In genomic region chr5:159427180-159428012, GRCh38 we compare ENCODE assay signal across 8 cellular contexts.
A peak's percentile ranks its signal among the peaks of the same experiment; 100 is the strongest.
DNase-seq lines count a peak whose midpoint lies in the region; ATAC-seq and TF ChIP-seq lines count a peak whose summit lies in the region.

No MANE protein-coding gene starts in this region.

- H3K27ac ChIP-seq in heart right ventricle: peak overlapping the region in 1 of 10 donors; percentile 44

- H3K27ac Mint-ChIP-seq in activated CD8-positive, alpha-beta memory T cell treated with anti-CD3 and anti-CD28 coated beads, Interleukin-2, amount 10 ng/mL, durations not matched to agents 7 days and 5 days: peak overlapping the region; percentile 6
- H3K27ac Mint-ChIP-seq in stimulated activated memory B cell treated with anti-CD40 and anti-IgM and Interleukin-4, amounts not matched to agents 10 μg/mL and 1 μg/mL and 100 μg/mL, for 72 hours: peak overlapping the region; percentile 68

- intact Hi-C loops in heart right ventricle (cut with DNase I): no loop called here

- no peaks in the 10 kb centered on the region for H3K4me1 ChIP-seq in heart right ventricle

- no peaks in the 10 kb centered on the region for H3K27me3 ChIP-seq in heart right ventricle

- H3K9me3 Mint-ChIP-seq in activated CD8-positive, alpha-beta memory T cell treated with anti-CD3 and anti-CD28 coated beads, Interleukin-2, amount 10 ng/mL, durations not matched to agents 7 days and 5 days (ENCODE audit: low read depth): no peaks in the 10 kb centered on the region
- H3K9me3 Mint-ChIP-seq in stimulated activated memory B cell treated with anti-CD40 and anti-IgM and Interleukin-4, amounts not matched to agents 10 μg/mL and 1 μg/mL and 100 μg/mL, for 72 hours: no peaks in the 10 kb centered on the region

- no peak overlapping the region for H3K4me3 ChIP-seq in heart right ventricle

- no peak for DNase-seq in activated CD8-positive, alpha-beta memory T cell treated with anti-CD3 and anti-CD28 coated beads, Interleukin-2, amount 10 ng/mL, durations not matched to agents 7 days and 5 days
- no peak for DNase-seq in activated CD8-positive, alpha-beta memory T cell treated with anti-CD3 and anti-CD28 coated beads, Interleukin-2, amount 50 U/mL, for 4 hours
- DNase-seq in heart right ventricle (no peak), ureter (ENCODE audit: low spot score) (no peak), GDM1 (lab: John Stamatoyannopoulos, UW) (no peak)

- no peaks in the 10 kb centered on the region for H3K36me3 ChIP-seq in heart right ventricle

- no peak overlapping the region for H3K4me3 Mint-ChIP-seq in activated CD8-positive, alpha-beta memory T cell treated with anti-CD3 and anti-CD28 coated beads, Interleukin-2, amount 10 ng/mL, durations not matched to agents 7 days and 5 days
- H3K4me3 Mint-ChIP-seq in stimulated activated memory B cell treated with anti-CD40 and anti-IgM and Interleukin-4, amounts not matched to agents 10 μg/mL and 1 μg/mL and 100 μg/mL, for 72 hours: peak overlapping the region; percentile 17

- peaks cover 32% of the 10 kb centered on the region for H3K4me1 Mint-ChIP-seq in activated CD8-positive, alpha-beta memory T cell treated with anti-CD3 and anti-CD28 coated beads, Interleukin-2, amount 10 ng/mL, durations not matched to agents 7 days and 5 days
- H3K4me1 Mint-ChIP-seq in stimulated activated memory B cell treated with anti-CD40 and anti-IgM and Interleukin-4, amounts not matched to agents 10 μg/mL and 1 μg/mL and 100 μg/mL, for 72 hours: peaks cover 55% of the 10 kb centered on the region

- no peaks in the 10 kb centered on the region for H3K36me3 Mint-ChIP-seq in activated CD8-positive, alpha-beta memory T cell treated with anti-CD3 and anti-CD28 coated beads, Interleukin-2, amount 10 ng/mL, durations not matched to agents 7 days and 5 days
- H3K36me3 Mint-ChIP-seq in stimulated activated memory B cell treated with anti-CD40 and anti-IgM and Interleukin-4, amounts not matched to agents 10 μg/mL and 1 μg/mL and 100 μg/mL, for 72 hours: no peaks in the 10 kb centered on the region

- WGBS in heart right ventricle, 2 donors: 74 to 77% methylated on average over 7 of the region's 7 CpGs

- peaks cover 45% of the 10 kb centered on the region for H3K27me3 Mint-ChIP-seq in activated CD8-positive, alpha-beta memory T cell treated with anti-CD3 and anti-CD28 coated beads, Interleukin-2, amount 10 ng/mL, durations not matched to agents 7 days and 5 days
- H3K27me3 Mint-ChIP-seq in stimulated activated memory B cell treated with anti-CD40 and anti-IgM and Interleukin-4, amounts not matched to agents 10 μg/mL and 1 μg/mL and 100 μg/mL, for 72 hours: no peaks in the 10 kb centered on the region

- H3K9me3 ChIP-seq in heart right ventricle: no peaks in the 10 kb centered on the region

- peak; percentile 27 for ATAC-seq in activated CD8-positive, alpha-beta memory T cell treated with anti-CD3 and anti-CD28 coated beads, Interleukin-2, amount 10 ng/mL, durations not matched to agents 7 days and 5 days
- peak; percentile 79 for ATAC-seq in GM21825 (IDR thresholded peaks at IDR 0.05; ENCODE audit: unreplicated experiment)
- ATAC-seq in HG03460 (IDR thresholded peaks at IDR 0.05; ENCODE audit: unreplicated experiment): peak; percentile 70
- ATAC-seq in stimulated activated memory B cell treated with anti-CD40 and anti-IgM and Interleukin-4, amounts not matched to agents 10 μg/mL and 1 μg/mL and 100 μg/mL, for 72 hours: peak; percentile 92
- no peak for ATAC-seq in heart right ventricle

- no peak for TF ChIP-seq CTCF in heart right ventricle (IDR thresholded peaks at IDR 0.05)

- CTCF ChIA-PET in activated CD8-positive, alpha-beta memory T cell treated with anti-CD3 and anti-CD28 coated beads, Interleukin-2, amount 10 ng/mL, durations not matched to agents 7 days and 5 days (lab: Charles Lee): interaction anchor here (1.1 to 1.5 kb wide), 2 partner anchors 15 to 87 kb away, joined by 3 to 5 read pairs; no protein-coding TSS in a partner anchor

Comparison
In these comparisons a context has a peak if more than half of its experiments do, and no peak if none do; other contexts are left out.
1. ATAC-seq: peak in activated CD8-positive, alpha-beta memory T cell treated with anti-CD3 and anti-CD28 coated beads, Interleukin-2, amount 10 ng/mL, durations not matched to agents 7 days and 5 days (single experiment), GM21825 (single experiment), HG03460 (single experiment) and stimulated activated memory B cell treated with anti-CD40 and anti-IgM and Interleukin-4, amounts not matched to agents 10 μg/mL and 1 μg/mL and 100 μg/mL, for 72 hours (single experiment); none in heart right ventricle (0 of 8).